In genomic region chr14:101335061-101335661, GRCh38 we compare ENCODE assay signal across 29 cellular contexts.
DNase-seq lines count a peak whose midpoint lies in the region; ATAC-seq and TF ChIP-seq lines count a peak whose summit lies in the region.
"Had no signal": no experiment of that assay in that cellular context is flagged by ENCODE, and none has a peak within 500 bp of the region (broad histone marks: within the 10 kb centered on the region; RNA-seq: fewer than 3 reads in every experiment).

No MANE protein-coding gene starts in this region.

- intact Hi-C loops in PC-9 (cut with micrococcal nuclease; ENCODE audit: unreplicated experiment), result loop anchor here (5.0 to 10.0 kb wide), 2 partner anchors 290 to 1027 kb away; partner anchors contain the start of genes CINP and TECPR2
- intact Hi-C loops in right lobe of liver (cut with DNase I), result no loop called here
- intact Hi-C loops in activated CD8-positive, alpha-beta T cell treated with anti-CD3 and anti-CD28 coated beads for 36 hours (cut with micrococcal nuclease), result no loop called here

- BruUV-seq in PC-9 (replicated peaks; lab: Mats Ljungman, UMichigan), result no TSS peak

- CTCF ChIA-PET in PC-9 (lab: Charles Lee), result no interaction called here
- CTCF ChIA-PET in activated CD8-positive, alpha-beta T cell treated with anti-CD3 and anti-CD28 coated beads for 36 hours (lab: Charles Lee), result no interaction called here

- H3K27ac Mint-ChIP-seq in activated CD8-positive, alpha-beta T cell treated with anti-CD3 and anti-CD28 coated beads for 36 hours, result no peak overlapping the region
- H3K27ac Mint-ChIP-seq: activated naive CD4-positive, alpha-beta T cell treated with anti-CD3 and anti-CD28 coated beads, Interleukin-2, amount 10 ng/mL, durations not matched to agents 7 days and 5 days; H9; stimulated activated naive CD8-positive, alpha-beta T cell treated with anti-CD3 and anti-CD28 coated beads, Interleukin-15, amount 100 ng/mL, for 72 hours had no signal

- 0 out of 2 replicates have a peak overlapping the region, but pooled peaks have one; percentile 1 for H3K4me2 ChIP-seq in PC-9

- no peaks in the 10 kb centered on the region for H3K79me2 ChIP-seq in PC-9 (ENCODE audit: low read depth)

- H3K4me1 ChIP-seq in PC-9 (replicated peaks; ENCODE audit: insufficient read depth) (peaks cover 30% of the 10 kb centered on the region), ectodermal cell (ENCODE audit: control insufficient read depth, insufficient read depth, low read length) (peaks cover 36% of the 10 kb centered on the region), right lobe of liver (peaks cover 0 to 35% (median 12%) of the 10 kb centered on the region in 4 donors)
- H3K4me1 ChIP-seq: tibial nerve had no signal

- H3K4me3 ChIP-seq in PC-9 (no peak overlapping the region), ectodermal cell (ENCODE audit: insufficient read depth, low read depth, low read length) (no peak overlapping the region), right lobe of liver (peak overlapping the region in 2 of 3 donors; percentile 10 to 26)
- H3K4me3 ChIP-seq: lung, MG63, tibial nerve had no signal

- no peak for TF ChIP-seq POLR2A in right lobe of liver (IDR thresholded peaks at IDR 0.05)

- H3K4me1 Mint-ChIP-seq in activated CD8-positive, alpha-beta T cell treated with anti-CD3 and anti-CD28 coated beads for 36 hours (ENCODE audit: low read depth), result no peaks in the 10 kb centered on the region
- H3K4me1 Mint-ChIP-seq: activated naive CD4-positive, alpha-beta T cell treated with anti-CD3 and anti-CD28 coated beads, Interleukin-2, amount 10 ng/mL, durations not matched to agents 7 days and 5 days; stimulated activated naive CD8-positive, alpha-beta T cell treated with anti-CD3 and anti-CD28 coated beads, Interleukin-15, amount 100 ng/mL, for 72 hours had no signal

- no peaks in the 10 kb centered on the region for H3K36me3 Mint-ChIP-seq in activated CD8-positive, alpha-beta T cell treated with anti-CD3 and anti-CD28 coated beads for 36 hours (ENCODE audit: low read depth)
- H3K36me3 Mint-ChIP-seq: activated naive CD4-positive, alpha-beta T cell treated with anti-CD3 and anti-CD28 coated beads, Interleukin-2, amount 10 ng/mL, durations not matched to agents 7 days and 5 days had no signal

- no peaks in the 10 kb centered on the region for H3K9me3 ChIP-seq in PC-9 (ENCODE audit: insufficient read depth, low read depth)
- no peaks in the 10 kb centered on the region for H3K9me3 ChIP-seq in ectodermal cell (ENCODE audit: control insufficient read depth, low read length)
- H3K9me3 ChIP-seq in right lobe of liver, result no peaks in the 10 kb centered on the region
- H3K9me3 ChIP-seq: MG63, tibial nerve had no signal

- no peaks in the 10 kb centered on the region for H3K9me3 Mint-ChIP-seq in activated CD8-positive, alpha-beta T cell treated with anti-CD3 and anti-CD28 coated beads for 36 hours
- H3K9me3 Mint-ChIP-seq: activated naive CD4-positive, alpha-beta T cell treated with anti-CD3 and anti-CD28 coated beads, Interleukin-2, amount 10 ng/mL, durations not matched to agents 7 days and 5 days; H9; stimulated activated naive CD8-positive, alpha-beta T cell treated with anti-CD3 and anti-CD28 coated beads, Interleukin-15, amount 100 ng/mL, for 72 hours had no signal

- DNase-seq in PC-9 (peak in 1 of 2 experiments; percentile 49), right lobe of liver (peak; percentile 53 to 75 (median 70)), superior temporal gyrus (ENCODE audit: extremely low spot score) (peak; percentile 66), NCI-H774 (lab: John Stamatoyannopoulos, UW) (no peak)
- no peak for DNase-seq in activated CD8-positive, alpha-beta T cell treated with anti-CD3 and anti-CD28 coated beads for 36 hours
- DNase-seq: activated CD4-positive, alpha-beta T cell treated with anti-CD3 and anti-CD28 coated beads, Interleukin-2, amount 50 U/mL, for 48 hours; activated CD8-positive, alpha-beta memory T cell treated with anti-CD3 and anti-CD28 coated beads, Interleukin-2, amount 50 U/mL, for 4 hours; activated naive CD4-positive, alpha-beta T cell treated with anti-CD3 and anti-CD28 coated beads, Interleukin-2, amount 10 ng/mL, durations not matched to agents 7 days and 5 days; amniotic stem cell; cortex of kidney; DMS79 treated with DMSO at 0.1 percent for 48 hours; GF-D8; H9; islet precursor cell; KG1; MG63; NCI-H2081; NCI-H226; NCI-H82; stimulated activated naive CD8-positive, alpha-beta T cell treated with anti-CD3 and anti-CD28 coated beads, Interleukin-15, amount 100 ng/mL, for 72 hours; T-helper 1 cell had no signal

- no peak for TF ChIP-seq CTCF in PC-9 (conservative IDR thresholded peaks at IDR 0.05)
- TF ChIP-seq CTCF in right lobe of liver (IDR thresholded peaks at IDR 0.05), result no peak
- TF ChIP-seq CTCF in activated CD8-positive, alpha-beta T cell treated with anti-CD3 and anti-CD28 coated beads for 36 hours (IDR thresholded peaks at IDR 0.05), result no peak

- no peaks in the 10 kb centered on the region for H3K27me3 ChIP-seq in PC-9 (ENCODE audit: insufficient read depth, low read depth)
- H3K27me3 ChIP-seq in ectodermal cell (ENCODE audit: control insufficient read depth, insufficient read depth, low read length, poor library complexity, severe bottlenecking), result peaks cover 11% of the 10 kb centered on the region
- H3K27me3 ChIP-seq in right lobe of liver, result no peaks in the 10 kb centered on the region
- H3K27me3 ChIP-seq: MG63, tibial nerve had no signal

- no peak overlapping the region for H3K4me3 Mint-ChIP-seq in activated CD8-positive, alpha-beta T cell treated with anti-CD3 and anti-CD28 coated beads for 36 hours
- H3K4me3 Mint-ChIP-seq: activated naive CD4-positive, alpha-beta T cell treated with anti-CD3 and anti-CD28 coated beads, Interleukin-2, amount 10 ng/mL, durations not matched to agents 7 days and 5 days; H9; stimulated activated naive CD8-positive, alpha-beta T cell treated with anti-CD3 and anti-CD28 coated beads, Interleukin-15, amount 100 ng/mL, for 72 hours had no signal

- peaks cover 17% of the 10 kb centered on the region; the same call in 1 of the 2 replicates for H3F3A ChIP-seq in PC-9 (ENCODE audit: insufficient read depth, low read depth)

- H3K27me3 Mint-ChIP-seq in activated CD8-positive, alpha-beta T cell treated with anti-CD3 and anti-CD28 coated beads for 36 hours, result peaks cover 30% of the 10 kb centered on the region

- no peaks in the 10 kb centered on the region for H4K20me1 ChIP-seq in PC-9 (ENCODE audit: insufficient read depth)

- no peaks in the 10 kb centered on the region for H3K36me3 ChIP-seq in PC-9 (ENCODE audit: low read depth)
- H3K36me3 ChIP-seq in ectodermal cell (ENCODE audit: control insufficient read depth, insufficient read depth, low read length), result no peaks in the 10 kb centered on the region
- H3K36me3 ChIP-seq in right lobe of liver, result no peaks in the 10 kb centered on the region
- H3K36me3 ChIP-seq: MG63, tibial nerve had no signal

- ATAC-seq in right lobe of liver, result peak; percentile 75 to 89 (median 80)
- ATAC-seq in activated CD8-positive, alpha-beta T cell treated with anti-CD3 and anti-CD28 coated beads for 36 hours, result no peak
- no peak for ATAC-seq in HG02588 (IDR thresholded peaks at IDR 0.05; ENCODE audit: unreplicated experiment)
- no peak for ATAC-seq in HG02884 (IDR thresholded peaks at IDR 0.05; ENCODE audit: unreplicated experiment)
- ATAC-seq: activated CD4-positive, CD25-positive, alpha-beta regulatory T cell treated with anti-CD3 and anti-CD28 coated beads, Interleukin-2, amount 50 U/mL, for 24 hours; stimulated activated naive CD8-positive, alpha-beta T cell treated with anti-CD3 and anti-CD28 coated beads, Interleukin-15, amount 100 ng/mL, for 72 hours had no signal

- H3K27ac ChIP-seq in PC-9 (no peak overlapping the region), ectodermal cell (ENCODE audit: insufficient read depth, low read depth, low read length, poor library complexity, severe bottlenecking) (peak overlapping the region; percentile 30), right lobe of liver (peak overlapping the region; percentile 4 to 78 (median 61))
- H3K27ac ChIP-seq: C4-2B, RWPE1, tibial nerve had no signal

- no peaks in the 10 kb centered on the region for H3K9me2 ChIP-seq in PC-9 (ENCODE audit: insufficient read depth)

- H2AFZ ChIP-seq in PC-9, result no peak overlapping the region

- 83 to 87% methylated on average over 13 of the region's 13 CpGs for WGBS in ectodermal cell, 2 experiments
- WGBS in right lobe of liver (ENCODE audit: insufficient coverage, low coverage, low lambda C conversion rate, missing lambda C conversion rate), result 20% methylated on average over 11 of the region's 13 CpGs

- POLR2A ChIA-PET in PC-9 (lab: Charles Lee; ENCODE audit: unreplicated experiment), result no interaction called here
- POLR2A ChIA-PET in activated CD8-positive, alpha-beta T cell treated with anti-CD3 and anti-CD28 coated beads for 36 hours (lab: Charles Lee), result no interaction called here

Comparison
In these comparisons a context has a peak if more than half of its experiments do, and no peak if none do; other contexts are left out.
1. DNase-seq: peak in right lobe of liver (3 of 3) and superior temporal gyrus (single experiment); none in activated CD8-positive, alpha-beta T cell treated with anti-CD3 and anti-CD28 coated beads for 36 hours (single experiment) and NCI-H774 (single experiment).
2. H3K4me3 ChIP-seq: peak in right lobe of liver (2 of 3); none in PC-9 (single experiment) and ectodermal cell (single experiment).
3. ATAC-seq: peak in right lobe of liver (4 of 4); none in activated CD8-positive, alpha-beta T cell treated with anti-CD3 and anti-CD28 coated beads for 36 hours (single experiment), HG02588 (single experiment) and HG02884 (single experiment).